Comparison of ENCODE assay signal across 29 cellular contexts in the genomic region with DNA sequence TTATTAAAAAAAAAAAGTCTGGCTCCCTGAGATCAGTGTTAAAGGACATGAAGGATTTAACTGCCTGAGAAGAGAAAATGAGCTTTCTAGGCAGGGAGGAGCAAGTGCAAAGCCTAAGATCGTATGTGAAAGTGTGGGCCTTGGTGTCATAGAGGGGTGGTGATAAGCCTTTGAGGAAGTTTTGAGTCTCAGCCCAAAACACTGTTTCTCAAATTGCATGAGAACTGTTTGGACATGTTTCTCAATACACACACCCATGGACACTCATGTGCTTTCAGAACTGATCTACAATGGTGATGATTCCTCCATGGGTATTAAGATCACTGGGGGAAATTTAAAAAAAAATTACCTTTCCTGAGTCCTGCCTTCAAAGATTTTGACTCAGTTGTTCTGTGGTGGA.
"Had no signal": no experiment of that assay in that cellular context is flagged by ENCODE, and none has a peak within 500 bp of the region (broad histone marks: within the 10 kb centered on the region; RNA-seq: fewer than 3 reads in every experiment).

No MANE protein-coding gene starts in this region.

- FAIRE-seq: islet of Langerhans, kidney, pancreas, small intestine had no signal

- H3K9me3 ChIP-seq: left lung, lower lobe of right lung, pancreas, prostate gland, sigmoid colon, suprapubic skin, thoracic aorta, tibial artery, uterus had no signal

- ATAC-seq: left colon; left lung; natural killer cell; pancreas; right cardiac atrium; stimulated activated effector memory CD8-positive, alpha-beta T cell treated with anti-CD3 and anti-CD28 coated beads, Interleukin-12 subunit alpha, Interleukin-12 subunit beta, amount 100 ng/mL, for 72 hours had no signal

- H3K9me3 Mint-ChIP-seq: nephron progenitor cell; stimulated activated effector memory CD8-positive, alpha-beta T cell treated with anti-CD3 and anti-CD28 coated beads, Interleukin-12 subunit alpha, Interleukin-12 subunit beta, amount 100 ng/mL, for 72 hours had no signal

- H3K27ac Mint-ChIP-seq: immature natural killer cell; mesothelial cell of epicardium; naive B cell; natural killer cell; nephron progenitor cell; stimulated activated effector memory CD8-positive, alpha-beta T cell treated with anti-CD3 and anti-CD28 coated beads, Interleukin-12 subunit alpha, Interleukin-12 subunit beta, amount 100 ng/mL, for 72 hours; stimulated activated naive CD8-positive, alpha-beta T cell treated with anti-CD3 and anti-CD28 coated beads, Interleukin-15, Interleukin-2, amounts not matched to agents 100 ng/mL and 50 ng/mL, for 24 hours had no signal

- DNase-seq: hypothalamus; immature natural killer cell; kidney; left colon; left lung; lower lobe of right lung; mesendoderm; naive B cell; natural killer cell; nephron progenitor cell; pancreas; posterior cingulate gyrus; retina; right cardiac atrium; sigmoid colon; small intestine; spleen; stimulated activated CD4-positive, alpha-beta T cell treated with anti-CD3 and anti-CD28 coated beads, Interleukin-4, amount 100 ng/mL, for 24 hours; stimulated activated naive CD4-positive, alpha-beta T cell; tibial artery; trophoblast cell; uterus had no signal

- H3K36me3 ChIP-seq: left lung, lower lobe of right lung, pancreas, prostate gland, sigmoid colon, spleen, suprapubic skin, thoracic aorta, tibial artery, uterus had no signal

- H3K4me3 ChIP-seq: left lung, lower lobe of right lung, pancreas, prostate gland, sigmoid colon, spleen, suprapubic skin, thoracic aorta, tibial artery, uterus had no signal

- H3K4me1 Mint-ChIP-seq: immature natural killer cell; naive B cell; natural killer cell; nephron progenitor cell; stimulated activated effector memory CD8-positive, alpha-beta T cell treated with anti-CD3 and anti-CD28 coated beads, Interleukin-12 subunit alpha, Interleukin-12 subunit beta, amount 100 ng/mL, for 72 hours had no signal

- H3K36me3 Mint-ChIP-seq: immature natural killer cell; mesothelial cell of epicardium; naive B cell; natural killer cell; stimulated activated effector memory CD8-positive, alpha-beta T cell treated with anti-CD3 and anti-CD28 coated beads, Interleukin-12 subunit alpha, Interleukin-12 subunit beta, amount 100 ng/mL, for 72 hours had no signal

- H3K4me1 ChIP-seq: left lung, lower lobe of right lung, pancreas, prostate gland, sigmoid colon, spleen, suprapubic skin, tibial artery, uterus had no signal

- H3K4me3 Mint-ChIP-seq: immature natural killer cell; mesothelial cell of epicardium; naive B cell; natural killer cell; nephron progenitor cell; stimulated activated effector memory CD8-positive, alpha-beta T cell treated with anti-CD3 and anti-CD28 coated beads, Interleukin-12 subunit alpha, Interleukin-12 subunit beta, amount 100 ng/mL, for 72 hours; stimulated activated naive CD8-positive, alpha-beta T cell treated with anti-CD3 and anti-CD28 coated beads, Interleukin-15, Interleukin-2, amounts not matched to agents 100 ng/mL and 50 ng/mL, for 24 hours had no signal

- H3K27ac ChIP-seq: left lung, lower lobe of right lung, pancreas, prostate gland, sigmoid colon, spleen, suprapubic skin, thoracic aorta, tibial artery, uterus had no signal

- H3K27me3 Mint-ChIP-seq: naive B cell; stimulated activated naive CD8-positive, alpha-beta T cell treated with anti-CD3 and anti-CD28 coated beads, Interleukin-15, Interleukin-2, amounts not matched to agents 100 ng/mL and 50 ng/mL, for 24 hours had no signal

- H3K27me3 ChIP-seq: left lung, pancreas, sigmoid colon, spleen, suprapubic skin, tibial artery, uterus had no signal
